23 cellular contexts compared by ENCODE assay signal in the genomic region with DNA sequence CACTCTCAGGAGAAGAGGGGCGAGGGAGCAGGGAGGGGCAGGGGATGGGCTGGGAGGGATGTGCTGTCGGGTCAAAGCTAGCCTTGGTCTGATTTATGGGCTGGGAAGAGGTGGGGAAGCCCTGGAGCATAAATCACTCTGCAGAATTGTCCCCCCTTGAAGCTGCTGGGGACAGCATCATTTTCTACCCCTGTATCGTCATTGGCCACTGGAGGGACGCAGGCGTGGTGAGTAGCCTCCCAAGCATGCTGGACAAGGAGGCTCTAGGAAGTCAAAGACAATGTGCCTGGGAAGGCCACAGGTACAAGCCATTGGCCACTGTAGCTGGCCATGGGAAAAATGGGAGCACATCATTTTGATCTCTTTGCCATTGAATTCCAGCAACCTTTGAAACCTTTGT.
DNase-seq lines count a peak whose midpoint lies in the region; ATAC-seq and TF ChIP-seq lines count a peak whose summit lies in the region.
"Had no signal": no experiment of that assay in that cellular context is flagged by ENCODE, and none has a peak within 500 bp of the region (broad histone marks: within the 10 kb centered on the region; RNA-seq: fewer than 3 reads in every experiment).

No MANE protein-coding gene starts in this region.

- no peaks in the 10 kb centered on the region for H3K36me3 Mint-ChIP-seq in osteocyte (ENCODE audit: unreplicated experiment)
- H3K36me3 Mint-ChIP-seq in T-helper 2 cell treated with Interferon-gamma antibody and Interleukin-4, amounts not matched to agents 5 μg/mL and 100 μg/mL, for 36 hours (ENCODE audit: low read depth): no peaks in the 10 kb centered on the region
- H3K36me3 Mint-ChIP-seq: CD4-positive, CD25-positive, alpha-beta regulatory T cell; stimulated activated naive B cell treated with anti-CD40 and anti-IgM and Interleukin-4, amounts not matched to agents 10 μg/mL and 1 μg/mL and 100 μg/mL, for 72 hours had no signal

- H3K79me2 ChIP-seq in HCT116 (ENCODE audit: insufficient read depth, low read length) (no peaks in the 10 kb centered on the region), SK-N-SH (ENCODE audit: insufficient read depth) (no peaks in the 10 kb centered on the region)

- TF ChIP-seq RAD21 in HCT116 (IDR thresholded peaks at IDR 0.05; ENCODE audit: low read depth) (no peak), SK-N-SH (IDR thresholded peaks at IDR 0.05; ENCODE audit: low read length) (peak; percentile 13; the same call in 1 of the 2 replicates)

- POLR2A ChIA-PET in HCT116 (lab: Charles Lee) (no interaction called here), SK-N-SH (lab: Yijun Ruan, JAX) (no interaction called here)

- DNase-seq in HCT116 (ENCODE audit: low read depth, low spot score): no peak
- DNase-seq in SK-N-SH: peak; percentile 19
- no peak for DNase-seq in fibroblast of mammary gland (ENCODE audit: low read depth)
- DNase-seq in osteocyte (ENCODE audit: extremely low spot score, unreplicated experiment): no peak
- no peak for DNase-seq in OCI-M2 (lab: John Stamatoyannopoulos, UW; ENCODE audit: unreplicated experiment)
- no peak for DNase-seq in T-helper 2 cell treated with Interferon-gamma antibody and Interleukin-4, amounts not matched to agents 5 μg/mL and 100 μg/mL, for 36 hours (ENCODE audit: low spot score)
- no peak for DNase-seq in upper lobe of left lung
- DNase-seq: activated CD4-positive, alpha-beta T cell treated with anti-CD3 and anti-CD28 coated beads, Interleukin-2, amount 10 ng/mL, durations not matched to agents 7 days and 5 days; activated T-cell treated with anti-CD3 and anti-CD28 coated beads, Interleukin-2, amount 50 U/mL, for 48 hours; CD4-positive, CD25-positive, alpha-beta regulatory T cell; cerebellar nuclear complex; kidney glomerular epithelial cell; NCI-H1436 treated with DMSO at 0.1 percent for 48 hours; NCI-H2107; NCI-H446 treated with DMSO at 0.1 percent for 48 hours; OCI-M1; posterior cingulate gyrus; stimulated activated CD4-positive, alpha-beta T cell treated with anti-CD3 and anti-CD28 coated beads, Interleukin-4, amount 100 ng/mL, for 24 hours; stimulated activated naive B cell treated with anti-CD40 and anti-IgM and Interleukin-4, amounts not matched to agents 10 μg/mL and 1 μg/mL and 100 μg/mL, for 72 hours; T-helper 2 cell; uterus had no signal

- H3F3A ChIP-seq in SK-N-SH (replicated peaks; ENCODE audit: insufficient read depth): no peaks in the 10 kb centered on the region

- no peak overlapping the region for H3K4me3 ChIP-seq in HCT116 (replicated peaks in 1 of 2; ENCODE audit: low read depth in 1 of 2, low read length in 2 of 2)
- H3K4me3 ChIP-seq in SK-N-SH (ENCODE audit: low read depth in 2 of 2, low read length in 1 of 2): no peak overlapping the region
- H3K4me3 ChIP-seq in fibroblast of mammary gland (ENCODE audit: control insufficient read depth, low read depth, low read length): no peak overlapping the region
- H3K4me3 ChIP-seq in upper lobe of left lung: no peak overlapping the region
- H3K4me3 ChIP-seq: uterus had no signal

- H3K9ac ChIP-seq in HCT116 (ENCODE audit: low read length) (no peak overlapping the region), SK-N-SH (no peak overlapping the region)

- ATAC-seq in HCT116: peak; percentile 79
- no peak for ATAC-seq in upper lobe of left lung (ENCODE audit: low FRiP score in 2 of 2)
- ATAC-seq: sciatic nerve; stimulated activated naive B cell treated with anti-CD40 and anti-IgM and Interleukin-4, amounts not matched to agents 10 μg/mL and 1 μg/mL and 100 μg/mL, for 72 hours had no signal

- H3K27me3 ChIP-seq in HCT116 (ENCODE audit: insufficient read depth, low read length): peaks cover 26% of the 10 kb centered on the region; the same call in 1 of the 2 replicates
- H3K27me3 ChIP-seq in SK-N-SH (ENCODE audit: insufficient read depth): no peaks in the 10 kb centered on the region
- H3K27me3 ChIP-seq in upper lobe of left lung: no peaks in the 10 kb centered on the region
- H3K27me3 ChIP-seq: uterus had no signal

- no peak overlapping the region for H3K27ac ChIP-seq in HCT116 (ENCODE audit: low read depth, low read length)
- no peak overlapping the region for H3K27ac ChIP-seq in SK-N-SH (ENCODE audit: low read depth in 2 of 2, low read length in 1 of 2)
- H3K27ac ChIP-seq in upper lobe of left lung: no peak overlapping the region
- H3K27ac ChIP-seq: epithelial cell of prostate, uterus had no signal

- no peak for TF ChIP-seq EP300 in SK-N-SH (IDR thresholded peaks at IDR 0.05; ENCODE audit: borderline replicate concordance in 1 of 2, low read depth in 1 of 2, low read length in 1 of 2)
- TF ChIP-seq EP300 in upper lobe of left lung (IDR thresholded peaks at IDR 0.05): no peak

- H3K4me1 Mint-ChIP-seq in osteocyte (ENCODE audit: unreplicated experiment): no peaks in the 10 kb centered on the region
- no peaks in the 10 kb centered on the region for H3K4me1 Mint-ChIP-seq in T-helper 2 cell treated with Interferon-gamma antibody and Interleukin-4, amounts not matched to agents 5 μg/mL and 100 μg/mL, for 36 hours (ENCODE audit: low read depth)
- H3K4me1 Mint-ChIP-seq: activated CD4-positive, alpha-beta T cell treated with anti-CD3 and anti-CD28 coated beads, Interleukin-2, amount 10 ng/mL, durations not matched to agents 7 days and 5 days; CD4-positive, CD25-positive, alpha-beta regulatory T cell; stimulated activated naive B cell treated with anti-CD40 and anti-IgM and Interleukin-4, amounts not matched to agents 10 μg/mL and 1 μg/mL and 100 μg/mL, for 72 hours had no signal

- 28% methylated on average over 5 of the region's 5 CpGs for WGBS in SK-N-SH (ENCODE audit: low lambda C conversion rate)
- 81 to 85% methylated on average over 3 to 5 of the region's 5 CpGs for WGBS in upper lobe of left lung, 2 donors

- no peaks in the 10 kb centered on the region for H3K9me3 ChIP-seq in HCT116 (ENCODE audit: control insufficient read depth in 1 of 2, insufficient read depth in 1 of 2, low read depth in 1 of 2, low read length in 2 of 2)
- H3K9me3 ChIP-seq in SK-N-SH: no peaks in the 10 kb centered on the region
- no peaks in the 10 kb centered on the region for H3K9me3 ChIP-seq in upper lobe of left lung
- H3K9me3 ChIP-seq: uterus had no signal

- H2AFZ ChIP-seq in HCT116 (ENCODE audit: low read depth, low read length, poor library complexity, severe bottlenecking) (no peak overlapping the region), SK-N-SH (ENCODE audit: low read depth) (no peak overlapping the region)

- H3K36me3 ChIP-seq in HCT116 (ENCODE audit: control insufficient read depth in 1 of 2, insufficient read depth in 2 of 2, low read length in 2 of 2) (no peaks in the 10 kb centered on the region), SK-N-SH (replicated peaks in 1 of 2; ENCODE audit: control insufficient read depth in 1 of 2, insufficient read depth in 2 of 2, low read length in 1 of 2) (peaks cover 0 to 2% of the 10 kb centered on the region in 2 experiments), upper lobe of left lung (peaks cover 0 to 7% (median 0%) of the 10 kb centered on the region in 4 donors)
- H3K36me3 ChIP-seq: uterus had no signal

- H3K4me2 ChIP-seq in HCT116 (ENCODE audit: low read length): no peak overlapping the region
- H3K4me2 ChIP-seq in SK-N-SH: no peak overlapping the region

- H3K4me1 ChIP-seq in HCT116 (ENCODE audit: control insufficient read depth in 1 of 2, insufficient read depth in 2 of 2, low read length in 2 of 2): no peaks in the 10 kb centered on the region
- H3K4me1 ChIP-seq in SK-N-SH (ENCODE audit: control insufficient read depth in 1 of 2, insufficient read depth in 2 of 2, low read depth in 1 of 2, low read length in 1 of 2): peaks cover 0 to 3% of the 10 kb centered on the region in 2 experiments; a peak in 1 of 4 replicates
- H3K4me1 ChIP-seq in upper lobe of left lung: peaks cover 0 to 2% (median under 1%) of the 10 kb centered on the region in 4 donors
- H3K4me1 ChIP-seq: uterus had no signal

- intact Hi-C loops in HCT116 (cut with micrococcal nuclease): no loop called here

- no peak overlapping the region for H3K27ac Mint-ChIP-seq in osteocyte (ENCODE audit: unreplicated experiment)
- no peak overlapping the region for H3K27ac Mint-ChIP-seq in T-helper 2 cell treated with Interferon-gamma antibody and Interleukin-4, amounts not matched to agents 5 μg/mL and 100 μg/mL, for 36 hours
- H3K27ac Mint-ChIP-seq: activated CD4-positive, alpha-beta T cell treated with anti-CD3 and anti-CD28 coated beads, Interleukin-2, amount 10 ng/mL, durations not matched to agents 7 days and 5 days; CD4-positive, CD25-positive, alpha-beta regulatory T cell; stimulated activated naive B cell treated with anti-CD40 and anti-IgM and Interleukin-4, amounts not matched to agents 10 μg/mL and 1 μg/mL and 100 μg/mL, for 72 hours had no signal

- TF ChIP-seq CTCF in HCT116 (IDR thresholded peaks at IDR 0.05 in 2 of 3, conservative IDR thresholded peaks at IDR 0.05 in 1 of 3; ENCODE audit: borderline replicate concordance in 1 of 3, insufficient read depth in 1 of 3, low read depth in 2 of 3, low read length in 2 of 3) (peak in 1 of 3 experiments; percentile 38; a peak in 2 of 6 replicates), SK-N-SH (IDR thresholded peaks at IDR 0.05) (no peak), fibroblast of mammary gland (conservative IDR thresholded peaks at IDR 0.05; ENCODE audit: control insufficient read depth, insufficient read depth, low read depth, low read length) (peak; percentile 11), osteocyte (IDR thresholded peaks at IDR 0.05) (peak; percentile 8), upper lobe of left lung (IDR thresholded peaks at IDR 0.05) (no peak)

- CTCF ChIA-PET in HCT116 (lab: Charles Lee): no interaction called here
- CTCF ChIA-PET in SK-N-SH (lab: Yijun Ruan, JAX): interaction anchor here (0.7 to 1.5 kb wide), 8 partner anchors 9 to 161 kb away, joined by 3 to 4 read pairs (median 3); no protein-coding TSS in a partner anchor

- H3K9me2 ChIP-seq in HCT116 (ENCODE audit: insufficient read depth) (no peaks in the 10 kb centered on the region), SK-N-SH (no peaks in the 10 kb centered on the region)

- RAD21 ChIA-PET in HCT116 (lab: Charles Lee; ENCODE audit: low non-redundant PET in 1 of 2, low total read pairs in 2 of 2, uncharacterized antibody in 2 of 2, unreplicated experiment in 2 of 2): no interaction called here

- H3K4me3 Mint-ChIP-seq in osteocyte (ENCODE audit: unreplicated experiment): no peak overlapping the region
- H3K4me3 Mint-ChIP-seq in T-helper 2 cell treated with Interferon-gamma antibody and Interleukin-4, amounts not matched to agents 5 μg/mL and 100 μg/mL, for 36 hours: no peak overlapping the region
- H3K4me3 Mint-ChIP-seq: activated CD4-positive, alpha-beta T cell treated with anti-CD3 and anti-CD28 coated beads, Interleukin-2, amount 10 ng/mL, durations not matched to agents 7 days and 5 days; CD4-positive, CD25-positive, alpha-beta regulatory T cell; stimulated activated naive B cell treated with anti-CD40 and anti-IgM and Interleukin-4, amounts not matched to agents 10 μg/mL and 1 μg/mL and 100 μg/mL, for 72 hours had no signal

- peaks cover 11% of the 10 kb centered on the region for H3K27me3 Mint-ChIP-seq in osteocyte (ENCODE audit: unreplicated experiment)
- H3K27me3 Mint-ChIP-seq in T-helper 2 cell treated with Interferon-gamma antibody and Interleukin-4, amounts not matched to agents 5 μg/mL and 100 μg/mL, for 36 hours (ENCODE audit: low read depth): peaks cover 2% of the 10 kb centered on the region
- H3K27me3 Mint-ChIP-seq: activated CD4-positive, alpha-beta T cell treated with anti-CD3 and anti-CD28 coated beads, Interleukin-2, amount 10 ng/mL, durations not matched to agents 7 days and 5 days; stimulated activated naive B cell treated with anti-CD40 and anti-IgM and Interleukin-4, amounts not matched to agents 10 μg/mL and 1 μg/mL and 100 μg/mL, for 72 hours had no signal

- H4K20me1 ChIP-seq in HCT116 (ENCODE audit: insufficient read depth) (no peaks in the 10 kb centered on the region), SK-N-SH (ENCODE audit: insufficient read depth) (no peaks in the 10 kb centered on the region)

- no TSS peak for BruUV-seq in HCT116 (replicated peaks; lab: Mats Ljungman, UMichigan)

- H3K9me3 Mint-ChIP-seq in osteocyte (ENCODE audit: unreplicated experiment): no peaks in the 10 kb centered on the region
- H3K9me3 Mint-ChIP-seq in T-helper 2 cell treated with Interferon-gamma antibody and Interleukin-4, amounts not matched to agents 5 μg/mL and 100 μg/mL, for 36 hours: no peaks in the 10 kb centered on the region
- H3K9me3 Mint-ChIP-seq: activated CD4-positive, alpha-beta T cell treated with anti-CD3 and anti-CD28 coated beads, Interleukin-2, amount 10 ng/mL, durations not matched to agents 7 days and 5 days; stimulated activated naive B cell treated with anti-CD40 and anti-IgM and Interleukin-4, amounts not matched to agents 10 μg/mL and 1 μg/mL and 100 μg/mL, for 72 hours had no signal

- TF ChIP-seq POLR2A in HCT116 (IDR thresholded peaks at IDR 0.05; ENCODE audit: borderline replicate concordance, extremely low read depth, insufficient read depth, insufficient read length) (no peak), upper lobe of left lung (IDR thresholded peaks at IDR 0.05) (no peak)

Comparison
In these comparisons a context has a peak if more than half of its experiments do, and no peak if none do; other contexts are left out.
1. CTCF ChIP-seq: peak in fibroblast of mammary gland (single experiment) and osteocyte (single experiment); none in SK-N-SH (single experiment) and upper lobe of left lung (0 of 6).
2. Of the 11 proteins assayed by ChIP-seq in both SK-N-SH and HCT116: peak only in SK-N-SH: RAD21; only in HCT116: none; in both: none; in neither: 9; mixed calls (peak in some experiments, not most) for 1.